In genomic region chr2:182668671-182669070, GRCh38 we compare ENCODE assay signal across 10 cellular contexts. TPM values are rescaled to one million over a fixed set of nuclear protein-coding genes. Genes with fewer than 3 reads are reported as not detected.
A peak's percentile ranks its signal among the peaks of the same experiment; 100 is the strongest.
DNase-seq lines count a peak whose midpoint lies in the region; ATAC-seq and FAIRE-seq lines count a peak whose summit lies in the region.
"Had no signal": no experiment of that assay in that cellular context is flagged by ENCODE, and none has a peak within 500 bp of the region (broad histone marks: within the 10 kb centered on the region; RNA-seq: fewer than 3 reads in every experiment).

No MANE protein-coding gene starts in this region.

- DNase-seq in Caki2 (ENCODE audit: low read depth): peak; percentile 14
- peak; percentile 68 to 95 (median 75) for DNase-seq in NCI-H1417 (lab: John Stamatoyannopoulos, UW)
- DNase-seq in RPMI7951 (ENCODE audit: low read depth): peak; percentile 9
- DNase-seq in kidney tubule cell (ENCODE audit: low spot score): peak; percentile 61
- DNase-seq in frontal cortex (ENCODE audit: low spot score in 2 of 2): no peak
- DNase-seq in AG08396 (ENCODE audit: low spot score): no peak
- DNase-seq in activated naive CD4-positive, alpha-beta T cell (lab: John Stamatoyannopoulos, UW): no peak
- DNase-seq: H7, SK-N-SH had no signal

- in situ Hi-C loops in Caki2 (cut with HindIII; ENCODE audit: low pct_unique_long_range_greater_than_20kb, low sequenced_read_pairs): no loop called here

- no peak for ATAC-seq in HG02970 (IDR thresholded peaks at IDR 0.05; ENCODE audit: low FRiP score, unreplicated experiment)

- FAIRE-seq in frontal cortex (lab: Jason Lieb, UNC): no peak

RNA-seq across cellular contexts. Expression of gene DNAJC10, which starts 47.4 kb away (rescaled TPM):
- 95.4 and 104 TPM in 2 replicates for total RNA-seq in Caki2 (2014; rRNA removed; shearing (Covaris generic); ENCODE audit: low replicate concordance)
- 86.6 and 96.5 TPM in 2 replicates for total RNA-seq in RPMI7951 (2014; rRNA removed; shearing (Covaris generic))
- total RNA-seq in frontal cortex: 44.0 TPM

Comparison
In these comparisons a context has a peak if more than half of its experiments do, and no peak if none do; other contexts are left out.
1. DNase-seq: peak in Caki2 (single experiment), NCI-H1417 (3 of 3), RPMI7951 (single experiment) and kidney tubule cell (single experiment); none in frontal cortex (0 of 2), AG08396 (single experiment) and activated naive CD4-positive, alpha-beta T cell (0 of 4).